11 cellular contexts compared by ENCODE assay signal in the genomic region with DNA sequence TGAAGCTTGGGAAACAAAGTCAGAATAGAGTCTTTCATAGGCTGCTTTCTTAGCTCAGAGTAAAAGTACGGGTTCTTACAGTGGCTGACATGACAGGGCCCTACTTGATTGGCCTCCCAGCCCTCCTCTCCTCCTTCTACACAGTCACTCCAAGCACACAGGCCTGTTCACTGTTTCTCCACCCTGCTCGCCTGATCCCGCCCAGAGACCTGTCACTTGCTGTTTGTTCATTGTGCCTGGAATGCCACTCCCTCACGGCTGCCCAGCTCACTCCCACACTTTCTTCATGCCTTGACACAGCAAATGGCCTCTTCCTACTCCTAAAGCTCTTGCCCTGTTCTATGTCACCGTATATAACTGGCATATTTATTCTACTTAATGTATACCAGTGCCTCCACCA.
DNase-seq lines count a peak whose midpoint lies in the region; ATAC-seq and TF ChIP-seq lines count a peak whose summit lies in the region.
"Had no signal": no experiment of that assay in that cellular context is flagged by ENCODE, and none has a peak within 500 bp of the region (broad histone marks: within the 10 kb centered on the region; RNA-seq: fewer than 3 reads in every experiment).

No MANE protein-coding gene starts in this region.

- H3K4me1 ChIP-seq in body of pancreas, result peaks cover 36% of the 10 kb centered on the region
- H3K4me1 ChIP-seq in lower lobe of right lung, result peaks cover 47% of the 10 kb centered on the region
- peaks cover 41% of the 10 kb centered on the region for H3K4me1 ChIP-seq in SJCRH30

- H3K27ac ChIP-seq in body of pancreas (no peak overlapping the region), lower lobe of right lung (no peak overlapping the region), substantia nigra (ENCODE audit: low read depth, low read length, poor library complexity, severe bottlenecking) (peak overlapping the region; percentile 68), SJCRH30 (no peak overlapping the region)

- H3K36me3 ChIP-seq in body of pancreas (replicated peaks in 1 of 2; ENCODE audit: insufficient read depth in 1 of 2, low read depth in 2 of 2), result no peaks in the 10 kb centered on the region
- no peaks in the 10 kb centered on the region for H3K36me3 ChIP-seq in lower lobe of right lung
- no peaks in the 10 kb centered on the region for H3K36me3 ChIP-seq in SJCRH30

- H3K27me3 ChIP-seq in body of pancreas (no peaks in the 10 kb centered on the region), lower lobe of right lung (ENCODE audit: low read depth) (no peaks in the 10 kb centered on the region), SJCRH30 (no peaks in the 10 kb centered on the region)

- no peak for DNase-seq in T-helper 1 cell
- peak; percentile 61 to 71 (median 64) for DNase-seq in body of pancreas
- peak; percentile 43 for DNase-seq in lower lobe of right lung
- DNase-seq in substantia nigra (lab: John Stamatoyannopoulos, UW), result peak in 1 of 49 donors; percentile 26
- no peak for DNase-seq in SJCRH30
- no peak for DNase-seq in activated CD4-positive, alpha-beta T cell treated with anti-CD3 and anti-CD28 coated beads, Interleukin-2, amount 50 U/mL, for 1 hour
- DNase-seq: activated CD4-positive, alpha-beta T cell treated with anti-CD3 and anti-CD28 coated beads for 36 hours; DND-41; NCI-H2107 had no signal

- peaks cover 6% of the 10 kb centered on the region for H3K36me3 Mint-ChIP-seq in T-helper 1 cell treated with Interleukin-12 subunit alpha and Interleukin-12 subunit beta and Interleukin-4 antibody, amounts not matched to agents 30 μg/mL and 1 μg/mL, for 36 hours (ENCODE audit: low read depth)

- WGBS in body of pancreas, 2 donors, result 30 to 34% methylated on average over 5 of the region's 5 CpGs

- H3K4me3 ChIP-seq in body of pancreas (no peak overlapping the region), lower lobe of right lung (no peak overlapping the region), SJCRH30 (no peak overlapping the region)

- peaks cover 21% of the 10 kb centered on the region for H3K4me1 Mint-ChIP-seq in T-helper 1 cell treated with Interleukin-12 subunit alpha and Interleukin-12 subunit beta and Interleukin-4 antibody, amounts not matched to agents 30 μg/mL and 1 μg/mL, for 36 hours (ENCODE audit: low read depth)

- no peak overlapping the region for H3K4me3 Mint-ChIP-seq in T-helper 1 cell treated with Interleukin-12 subunit alpha and Interleukin-12 subunit beta and Interleukin-4 antibody, amounts not matched to agents 30 μg/mL and 1 μg/mL, for 36 hours
- H3K4me3 Mint-ChIP-seq: activated CD4-positive, alpha-beta T cell treated with anti-CD3 and anti-CD28 coated beads for 36 hours had no signal

- H3K27ac Mint-ChIP-seq in T-helper 1 cell treated with Interleukin-12 subunit alpha and Interleukin-12 subunit beta and Interleukin-4 antibody, amounts not matched to agents 30 μg/mL and 1 μg/mL, for 36 hours, result peak overlapping the region; percentile 2

- H3K9me3 Mint-ChIP-seq in T-helper 1 cell treated with Interleukin-12 subunit alpha and Interleukin-12 subunit beta and Interleukin-4 antibody, amounts not matched to agents 30 μg/mL and 1 μg/mL, for 36 hours, result no peaks in the 10 kb centered on the region

- H3K9me3 ChIP-seq in body of pancreas (no peaks in the 10 kb centered on the region), lower lobe of right lung (no peaks in the 10 kb centered on the region), SJCRH30 (replicated peaks) (no peaks in the 10 kb centered on the region)

- H3K27me3 Mint-ChIP-seq in T-helper 1 cell treated with Interleukin-12 subunit alpha and Interleukin-12 subunit beta and Interleukin-4 antibody, amounts not matched to agents 30 μg/mL and 1 μg/mL, for 36 hours (ENCODE audit: low read depth), result no peaks in the 10 kb centered on the region
- H3K27me3 Mint-ChIP-seq: activated CD4-positive, alpha-beta T cell treated with anti-CD3 and anti-CD28 coated beads for 36 hours had no signal

- ATAC-seq in body of pancreas, result peak; percentile 82
- peak; percentile 62 to 81 for ATAC-seq in lower lobe of right lung
- no peak for ATAC-seq in GM18519 (IDR thresholded peaks at IDR 0.05; ENCODE audit: low FRiP score, unreplicated experiment)
- ATAC-seq: activated CD4-positive, alpha-beta T cell treated with anti-CD3 and anti-CD28 coated beads for 36 hours had no signal

- TF ChIP-seq CTCF in body of pancreas (IDR thresholded peaks at IDR 0.05), result no peak
- TF ChIP-seq CTCF in lower lobe of right lung (IDR thresholded peaks at IDR 0.05), result no peak

- TF ChIP-seq POLR2A in body of pancreas (IDR thresholded peaks at IDR 0.05), result no peak

- intact Hi-C loops in body of pancreas (cut with DNase I) (no loop called here), lower lobe of right lung (cut with DNase I) (no loop called here)

Comparison
In these comparisons a context has a peak if more than half of its experiments do, and no peak if none do; other contexts are left out.
1. DNase-seq: peak in body of pancreas (4 of 4) and lower lobe of right lung (single experiment); none in T-helper 1 cell (0 of 5), SJCRH30 (0 of 2) and activated CD4-positive, alpha-beta T cell treated with anti-CD3 and anti-CD28 coated beads, Interleukin-2, amount 50 U/mL, for 1 hour (single experiment).